In the genomic region with DNA sequence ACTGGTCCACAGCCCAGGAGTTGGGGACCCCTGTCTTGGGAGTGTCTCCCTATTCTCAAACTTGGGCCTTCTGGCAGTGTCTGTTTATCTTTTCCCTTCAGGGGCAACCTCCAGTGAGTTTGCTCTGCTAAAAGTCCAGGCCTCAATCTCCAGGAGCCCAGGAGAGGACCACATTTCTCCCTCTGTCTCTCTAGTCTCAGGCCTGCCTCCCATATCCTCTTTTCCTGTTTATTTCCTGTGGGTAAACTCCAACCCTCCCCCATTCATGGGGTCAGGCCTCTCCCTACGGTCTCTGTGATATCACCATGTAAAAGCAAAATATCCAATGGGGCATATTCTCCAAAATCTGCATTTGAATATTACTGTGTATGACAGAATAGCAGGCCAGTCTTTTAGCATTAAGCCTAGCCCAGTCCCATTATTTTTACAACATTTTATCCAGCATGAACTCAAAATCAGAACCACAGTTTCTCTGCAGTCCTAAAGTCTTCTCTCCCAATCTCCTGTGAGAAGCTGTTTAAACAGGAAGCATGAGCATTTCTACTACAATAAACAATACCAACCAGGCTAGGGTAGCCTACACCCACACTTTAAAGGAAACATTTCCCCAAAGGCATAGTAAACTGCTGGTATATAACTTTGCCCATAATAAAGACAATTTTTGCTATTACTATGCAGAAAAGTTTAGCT, we compare ENCODE assay signal across 19 cellular contexts. TPM values are rescaled to one million over a fixed set of nuclear protein-coding genes. Genes with fewer than 3 reads are reported as not detected.
DNase-seq lines count a peak whose midpoint lies in the region; ATAC-seq, FAIRE-seq and TF ChIP-seq lines count a peak whose summit lies in the region.
"Had no signal": no experiment of that assay in that cellular context is flagged by ENCODE, and none has a peak within 500 bp of the region (broad histone marks: within the 10 kb centered on the region; RNA-seq: fewer than 3 reads in every experiment).

No MANE protein-coding gene starts in this region.

- no peak overlapping the region for H3K4me3 Mint-ChIP-seq in astrocyte (ENCODE audit: unreplicated experiment)
- H3K4me3 Mint-ChIP-seq: naive thymus-derived CD4-positive, alpha-beta T cell; stimulated activated naive CD8-positive, alpha-beta T cell treated with anti-CD3 and anti-CD28 coated beads, Interleukin-15, Interleukin-2, amounts not matched to agents 100 ng/mL and 50 ng/mL, for 24 hours had no signal

- DNase-seq in HAP-1 (ENCODE audit: low spot score in 2 of 2) (peak; percentile 11 to 21), astrocyte (ENCODE audit: low read depth) (no peak), right lobe of liver (no peak), smooth muscle cell (lab: John Stamatoyannopoulos, UW; ENCODE audit: unreplicated experiment) (no peak), sciatic nerve (ENCODE audit: low spot score) (no peak), NCI-H1436 (lab: John Stamatoyannopoulos, UW) (no peak)
- DNase-seq in activated T-cell treated with anti-CD3 and anti-CD28 coated beads, Interleukin-2, amount 50 U/mL, for 1 hour, result no peak
- DNase-seq: activated CD4-positive, alpha-beta T cell treated with anti-CD3 and anti-CD28 coated beads for 48 hours; activated gamma-delta T cell; adrenal gland; caudate nucleus; esophagus squamous epithelium; naive thymus-derived CD4-positive, alpha-beta T cell; NCI-H1694 treated with DMSO at 0.1 percent for 48 hours; NCI-H2227 treated with DMSO at 0.1 percent for 48 hours; NK-92 treated with Interleukin-12 subunit alpha and Interleukin-12 subunit beta, amount 100 ng/mL, for 24 hours; RPMI8226; trophoblast cell had no signal

- H3K4me1 ChIP-seq in HAP-1 (peaks cover 25% of the 10 kb centered on the region), astrocyte (ENCODE audit: insufficient read depth, low read length) (no peaks in the 10 kb centered on the region), right lobe of liver (no peaks in the 10 kb centered on the region), smooth muscle cell (ENCODE audit: low read depth) (peaks cover 9% of the 10 kb centered on the region)
- H3K4me1 ChIP-seq: adrenal gland had no signal

- in situ Hi-C loops in HAP-1 (cut with MboI; ENCODE audit: low sequenced_read_pairs), result no loop called here

- H3K4me3 ChIP-seq in HAP-1 (no peak overlapping the region), astrocyte (ENCODE audit: insufficient read depth, low read depth, low read length) (no peak overlapping the region), right lobe of liver (no peak overlapping the region), smooth muscle cell (no peak overlapping the region)
- H3K4me3 ChIP-seq: adrenal gland, esophagus squamous epithelium had no signal

- H2AFZ ChIP-seq in astrocyte (ENCODE audit: low read depth, low read length) (no peak overlapping the region), smooth muscle cell (ENCODE audit: low read depth) (peak overlapping the region; percentile 72)

- no peaks in the 10 kb centered on the region for H3K27me3 ChIP-seq in HAP-1 (ENCODE audit: low read depth)
- no peaks in the 10 kb centered on the region for H3K27me3 ChIP-seq in astrocyte (ENCODE audit: insufficient read depth, low read length)
- H3K27me3 ChIP-seq in right lobe of liver, result no peaks in the 10 kb centered on the region
- H3K27me3 ChIP-seq in smooth muscle cell (ENCODE audit: low read depth), result no peaks in the 10 kb centered on the region
- H3K27me3 ChIP-seq: adrenal gland, esophagus squamous epithelium had no signal

- H3K79me2 ChIP-seq in astrocyte (ENCODE audit: insufficient read depth, low read length), result no peaks in the 10 kb centered on the region
- no peaks in the 10 kb centered on the region for H3K79me2 ChIP-seq in smooth muscle cell (ENCODE audit: low read depth)

- no peaks in the 10 kb centered on the region for H4K20me1 ChIP-seq in astrocyte (ENCODE audit: insufficient read depth, low read length)
- no peaks in the 10 kb centered on the region for H4K20me1 ChIP-seq in smooth muscle cell (ENCODE audit: low read depth)

- 29% methylated on average over 1 of the region's 1 CpG for WGBS in right lobe of liver (ENCODE audit: insufficient coverage, low coverage, low lambda C conversion rate, missing lambda C conversion rate)
- 15% methylated on average over 1 of the region's 1 CpG for WGBS in smooth muscle cell (ENCODE audit: low lambda C conversion rate)

- H3K4me2 ChIP-seq in astrocyte (ENCODE audit: low read length) (no peak overlapping the region), smooth muscle cell (peak overlapping the region; percentile 31)

- H3K27me3 Mint-ChIP-seq in astrocyte (ENCODE audit: low read depth, unreplicated experiment), result no peaks in the 10 kb centered on the region

- H3K9ac ChIP-seq in astrocyte (ENCODE audit: low read length), result no peak overlapping the region
- no peak overlapping the region for H3K9ac ChIP-seq in smooth muscle cell (ENCODE audit: low read depth)

- intact Hi-C loops in right lobe of liver (cut with DNase I) (no loop called here), sciatic nerve (cut with DNase I) (no loop called here)

- no peak for TF ChIP-seq POLR2A in right lobe of liver (IDR thresholded peaks at IDR 0.05)

- H3K36me3 Mint-ChIP-seq in astrocyte (ENCODE audit: low read depth, unreplicated experiment), result no peaks in the 10 kb centered on the region

- no peak for FAIRE-seq in astrocyte (lab: Jason Lieb, UNC)

- peaks cover 5% of the 10 kb centered on the region for H3K9me3 Mint-ChIP-seq in astrocyte (ENCODE audit: unreplicated experiment)
- H3K9me3 Mint-ChIP-seq: stimulated activated naive CD8-positive, alpha-beta T cell treated with anti-CD3 and anti-CD28 coated beads, Interleukin-15, Interleukin-2, amounts not matched to agents 100 ng/mL and 50 ng/mL, for 24 hours had no signal

- H3K4me1 Mint-ChIP-seq in astrocyte (ENCODE audit: low read depth, unreplicated experiment), result peaks cover 4% of the 10 kb centered on the region

- H3K9me3 ChIP-seq in HAP-1, result no peaks in the 10 kb centered on the region; the same call in 1 of the 2 replicates
- no peaks in the 10 kb centered on the region for H3K9me3 ChIP-seq in astrocyte (ENCODE audit: insufficient read depth, low read depth, low read length)
- no peaks in the 10 kb centered on the region for H3K9me3 ChIP-seq in right lobe of liver
- H3K9me3 ChIP-seq in smooth muscle cell (replicated peaks; ENCODE audit: low read depth), result no peaks in the 10 kb centered on the region
- H3K9me3 ChIP-seq: adrenal gland, esophagus squamous epithelium had no signal

- H3K27ac ChIP-seq in astrocyte (ENCODE audit: low read depth, low read length) (no peak overlapping the region), right lobe of liver (peak overlapping the region in 2 of 3 donors; percentile 16 to 18), smooth muscle cell (ENCODE audit: low read depth) (no peak overlapping the region)
- H3K27ac ChIP-seq: esophagus squamous epithelium had no signal

- peak overlapping the region; percentile 23 for H3K27ac Mint-ChIP-seq in astrocyte (ENCODE audit: unreplicated experiment)
- H3K27ac Mint-ChIP-seq: naive thymus-derived CD4-positive, alpha-beta T cell; stimulated activated naive CD8-positive, alpha-beta T cell treated with anti-CD3 and anti-CD28 coated beads, Interleukin-15, Interleukin-2, amounts not matched to agents 100 ng/mL and 50 ng/mL, for 24 hours had no signal

- H3F3A ChIP-seq in smooth muscle cell (ENCODE audit: low read depth), result no peaks in the 10 kb centered on the region

- no peaks in the 10 kb centered on the region for H3K36me3 ChIP-seq in HAP-1 (replicated peaks)
- no peaks in the 10 kb centered on the region for H3K36me3 ChIP-seq in astrocyte (ENCODE audit: insufficient read depth, low read length)
- H3K36me3 ChIP-seq in right lobe of liver, result no peaks in the 10 kb centered on the region
- no peaks in the 10 kb centered on the region for H3K36me3 ChIP-seq in smooth muscle cell (ENCODE audit: low read depth)
- H3K36me3 ChIP-seq: adrenal gland, esophagus squamous epithelium had no signal

- no peak for TF ChIP-seq CTCF in astrocyte (IDR thresholded peaks at IDR 0.05; ENCODE audit: insufficient read depth, low read depth, low read length)
- no peak for TF ChIP-seq CTCF in right lobe of liver (IDR thresholded peaks at IDR 0.05)
- TF ChIP-seq CTCF in smooth muscle cell (IDR thresholded peaks at IDR 0.05; ENCODE audit: borderline replicate concordance, insufficient read depth, poor library complexity, severe bottlenecking), result no peak

- ATAC-seq in right lobe of liver (peak in 2 of 4 donors; percentile 28 to 44), sciatic nerve (no peak)
- ATAC-seq: naive thymus-derived CD4-positive, alpha-beta T cell had no signal

RNA-seq across cellular contexts. Expression of a gene that starts 18.0 kb away (rescaled TPM):
- total RNA-seq in astrocyte (20.6 and 30.2 TPM in 2 replicates), right lobe of liver (10 to 100 TPM; 12.2 to 27.9 (median 18.8) TPM), smooth muscle cell (21.7 and 32.3 TPM in 2 replicates), sciatic nerve (35.7 TPM)
- polyA plus RNA-seq in smooth muscle cell, result 12.4 and 12.6 TPM in 2 replicates

Comparison
In these comparisons a context has a peak if more than half of its experiments do, and no peak if none do; other contexts are left out.
1. DNase-seq: peak in HAP-1 (2 of 2); none in astrocyte (single experiment), right lobe of liver (0 of 3), smooth muscle cell (single experiment), activated T-cell treated with anti-CD3 and anti-CD28 coated beads, Interleukin-2, amount 50 U/mL, for 1 hour (single experiment), sciatic nerve (single experiment) and NCI-H1436 (single experiment).
2. H3K27ac ChIP-seq: peak in right lobe of liver (2 of 3); none in astrocyte (single experiment) and smooth muscle cell (single experiment).